Comparison of ENCODE assay signal across 25 cellular contexts in the genomic region with DNA sequence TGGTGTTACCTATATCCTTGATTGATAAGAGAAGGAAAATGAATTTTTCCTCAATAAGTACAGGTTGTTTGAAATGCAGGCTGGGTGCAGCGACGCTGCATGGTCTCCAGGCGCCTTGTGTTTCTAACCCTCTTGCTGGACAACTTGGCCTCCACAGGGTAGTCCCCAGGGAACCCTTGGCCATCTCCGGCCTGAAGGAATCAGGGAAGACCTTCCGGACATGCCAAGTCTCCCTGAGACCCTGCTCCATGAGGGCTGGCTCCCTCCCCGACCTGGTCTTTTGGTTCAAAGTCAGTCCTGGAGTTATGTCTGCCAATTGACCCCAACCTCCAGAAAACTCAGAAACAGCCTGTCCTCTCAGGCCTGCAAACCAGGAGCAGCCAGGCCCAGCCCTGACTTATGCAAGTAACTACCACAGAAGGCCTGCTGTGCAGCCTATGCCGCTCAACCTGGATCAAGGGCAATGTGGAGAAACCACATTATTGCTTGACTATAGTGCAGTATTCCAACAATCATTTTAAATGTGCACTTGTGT.
"Had no signal": no experiment of that assay in that cellular context is flagged by ENCODE, and none has a peak within 500 bp of the region (broad histone marks: within the 10 kb centered on the region; RNA-seq: fewer than 3 reads in every experiment).

No MANE protein-coding gene starts in this region.

- H3K36me3 ChIP-seq: ascending aorta, breast epithelium, cardiac muscle cell, colonic mucosa, esophagus squamous epithelium, gastroesophageal sphincter had no signal

- H3K4me3 ChIP-seq: ascending aorta, breast epithelium, cardiac muscle cell, colonic mucosa, esophagus squamous epithelium, gastroesophageal sphincter had no signal

- DNase-seq: activated CD4-positive, alpha-beta memory T cell treated with anti-CD3 and anti-CD28 coated beads for 36 hours; activated CD4-positive, alpha-beta T cell treated with anti-CD3 and anti-CD28 coated beads for 36 hours; activated CD4-positive, alpha-beta T cell treated with anti-CD3 and anti-CD28 coated beads, Interleukin-2, amount 10 ng/mL, durations not matched to agents 24 days and 14 days; activated CD4-positive, CD25-positive, alpha-beta regulatory T cell; activated CD4-positive, CD25-positive, alpha-beta regulatory T cell treated with anti-CD3 and anti-CD28 coated beads, Interleukin-2, amount 50 U/mL, for 72 hours; activated CD8-positive, alpha-beta T cell treated with anti-CD3 and anti-CD28 coated beads, Interleukin-2, amount 10 ng/mL, durations not matched to agents 7 days and 5 days; activated gamma-delta T cell; activated naive CD4-positive, alpha-beta T cell; activated naive CD4-positive, alpha-beta T cell treated with anti-CD3 and anti-CD28 coated beads, Interleukin-2, amount 10 ng/mL, durations not matched to agents 7 days and 5 days; activated naive CD8-positive, alpha-beta T cell treated with anti-CD3 and anti-CD28 coated beads, Interleukin-2, amount 10 ng/mL, durations not matched to agents 7 days and 5 days; activated T-cell treated with anti-CD3 and anti-CD28 coated beads, Interleukin-2, amount 50 U/mL, for 4 hours; colonic mucosa; effector CD8-positive, alpha-beta T cell; esophagus squamous epithelium; foreskin melanocyte; T-helper 2 cell had no signal

- H3K9me3 ChIP-seq: ascending aorta, breast epithelium, colonic mucosa, esophagus squamous epithelium, gastroesophageal sphincter had no signal

- H3K27ac Mint-ChIP-seq: activated CD4-positive, alpha-beta memory T cell treated with anti-CD3 and anti-CD28 coated beads for 36 hours; activated CD4-positive, alpha-beta T cell treated with anti-CD3 and anti-CD28 coated beads for 36 hours; activated CD4-positive, alpha-beta T cell treated with anti-CD3 and anti-CD28 coated beads, Interleukin-2, amount 10 ng/mL, durations not matched to agents 24 days and 14 days; activated CD8-positive, alpha-beta T cell treated with anti-CD3 and anti-CD28 coated beads, Interleukin-2, amount 10 ng/mL, durations not matched to agents 7 days and 5 days; activated naive CD4-positive, alpha-beta T cell treated with anti-CD3 and anti-CD28 coated beads, Interleukin-2, amount 10 ng/mL, durations not matched to agents 7 days and 5 days; activated naive CD8-positive, alpha-beta T cell treated with anti-CD3 and anti-CD28 coated beads, Interleukin-2, amount 10 ng/mL, durations not matched to agents 7 days and 5 days; activated T-helper 17 cell treated with anti-CD3 and anti-CD28 coated beads, Interleukin-2, amount 50 U/mL, for 72 hours; brain had no signal

- H3K4me1 ChIP-seq: breast epithelium had no signal

- H3K27me3 Mint-ChIP-seq: activated CD4-positive, alpha-beta memory T cell treated with anti-CD3 and anti-CD28 coated beads for 36 hours; activated CD4-positive, alpha-beta T cell treated with anti-CD3 and anti-CD28 coated beads for 36 hours; activated naive CD8-positive, alpha-beta T cell treated with anti-CD3 and anti-CD28 coated beads, Interleukin-2, amount 10 ng/mL, durations not matched to agents 7 days and 5 days; activated T-helper 17 cell treated with anti-CD3 and anti-CD28 coated beads, Interleukin-2, amount 50 U/mL, for 72 hours; central memory CD8-positive, alpha-beta T cell had no signal

- H3K4me1 Mint-ChIP-seq: activated CD4-positive, alpha-beta T cell treated with anti-CD3 and anti-CD28 coated beads for 36 hours; activated naive CD4-positive, alpha-beta T cell treated with anti-CD3 and anti-CD28 coated beads, Interleukin-2, amount 10 ng/mL, durations not matched to agents 7 days and 5 days; activated T-helper 17 cell treated with anti-CD3 and anti-CD28 coated beads, Interleukin-2, amount 50 U/mL, for 72 hours; central memory CD8-positive, alpha-beta T cell had no signal

- ATAC-seq: activated CD4-positive, alpha-beta T cell treated with anti-CD3 and anti-CD28 coated beads for 36 hours; activated CD8-positive, alpha-beta T cell treated with anti-CD3 and anti-CD28 coated beads, Interleukin-2, amount 10 ng/mL, durations not matched to agents 7 days and 5 days; activated naive CD4-positive, alpha-beta T cell treated with anti-CD3 and anti-CD28 coated beads, Interleukin-2, amount 50 U/mL, for 72 hours; activated T-cell treated with anti-CD3 and anti-CD28 coated beads, Interleukin-2, amount 50 U/mL, for 4 hours; activated T-helper 17 cell treated with anti-CD3 and anti-CD28 coated beads, Interleukin-2, amount 50 U/mL, for 72 hours; gastroesophageal sphincter had no signal

- H3K36me3 Mint-ChIP-seq: activated CD4-positive, alpha-beta memory T cell treated with anti-CD3 and anti-CD28 coated beads for 36 hours; activated naive CD4-positive, alpha-beta T cell treated with anti-CD3 and anti-CD28 coated beads, Interleukin-2, amount 10 ng/mL, durations not matched to agents 7 days and 5 days; activated naive CD4-positive, alpha-beta T cell treated with anti-CD3 and anti-CD28 coated beads, Interleukin-2, amount 50 U/mL, for 72 hours; brain had no signal

- H3K4me3 Mint-ChIP-seq: activated CD4-positive, alpha-beta memory T cell treated with anti-CD3 and anti-CD28 coated beads for 36 hours; activated CD4-positive, alpha-beta T cell treated with anti-CD3 and anti-CD28 coated beads for 36 hours; activated CD4-positive, alpha-beta T cell treated with anti-CD3 and anti-CD28 coated beads, Interleukin-2, amount 10 ng/mL, durations not matched to agents 24 days and 14 days; activated CD8-positive, alpha-beta T cell treated with anti-CD3 and anti-CD28 coated beads, Interleukin-2, amount 10 ng/mL, durations not matched to agents 7 days and 5 days; activated naive CD4-positive, alpha-beta T cell treated with anti-CD3 and anti-CD28 coated beads, Interleukin-2, amount 10 ng/mL, durations not matched to agents 7 days and 5 days; activated naive CD8-positive, alpha-beta T cell treated with anti-CD3 and anti-CD28 coated beads, Interleukin-2, amount 10 ng/mL, durations not matched to agents 7 days and 5 days; activated T-cell treated with anti-CD3 and anti-CD28 coated beads, Interleukin-2, amount 50 U/mL, for 4 hours; activated T-helper 17 cell treated with anti-CD3 and anti-CD28 coated beads, Interleukin-2, amount 50 U/mL, for 72 hours; brain; central memory CD8-positive, alpha-beta T cell had no signal

- H3K27ac ChIP-seq: ascending aorta, breast epithelium, cardiac muscle cell, colonic mucosa, epithelial cell of prostate, esophagus squamous epithelium, gastroesophageal sphincter had no signal

- H3K27me3 ChIP-seq: ascending aorta, breast epithelium, cardiac muscle cell, colonic mucosa, esophagus squamous epithelium, gastroesophageal sphincter had no signal

- H3K9me3 Mint-ChIP-seq: activated CD4-positive, alpha-beta memory T cell treated with anti-CD3 and anti-CD28 coated beads for 36 hours; activated naive CD4-positive, alpha-beta T cell treated with anti-CD3 and anti-CD28 coated beads, Interleukin-2, amount 10 ng/mL, durations not matched to agents 7 days and 5 days; activated naive CD4-positive, alpha-beta T cell treated with anti-CD3 and anti-CD28 coated beads, Interleukin-2, amount 50 U/mL, for 72 hours; activated T-cell treated with anti-CD3 and anti-CD28 coated beads, Interleukin-2, amount 50 U/mL, for 4 hours; activated T-helper 17 cell treated with anti-CD3 and anti-CD28 coated beads, Interleukin-2, amount 50 U/mL, for 72 hours; brain; central memory CD8-positive, alpha-beta T cell had no signal
